ENCODE assay signal across 1 cellular context in the genomic region with DNA sequence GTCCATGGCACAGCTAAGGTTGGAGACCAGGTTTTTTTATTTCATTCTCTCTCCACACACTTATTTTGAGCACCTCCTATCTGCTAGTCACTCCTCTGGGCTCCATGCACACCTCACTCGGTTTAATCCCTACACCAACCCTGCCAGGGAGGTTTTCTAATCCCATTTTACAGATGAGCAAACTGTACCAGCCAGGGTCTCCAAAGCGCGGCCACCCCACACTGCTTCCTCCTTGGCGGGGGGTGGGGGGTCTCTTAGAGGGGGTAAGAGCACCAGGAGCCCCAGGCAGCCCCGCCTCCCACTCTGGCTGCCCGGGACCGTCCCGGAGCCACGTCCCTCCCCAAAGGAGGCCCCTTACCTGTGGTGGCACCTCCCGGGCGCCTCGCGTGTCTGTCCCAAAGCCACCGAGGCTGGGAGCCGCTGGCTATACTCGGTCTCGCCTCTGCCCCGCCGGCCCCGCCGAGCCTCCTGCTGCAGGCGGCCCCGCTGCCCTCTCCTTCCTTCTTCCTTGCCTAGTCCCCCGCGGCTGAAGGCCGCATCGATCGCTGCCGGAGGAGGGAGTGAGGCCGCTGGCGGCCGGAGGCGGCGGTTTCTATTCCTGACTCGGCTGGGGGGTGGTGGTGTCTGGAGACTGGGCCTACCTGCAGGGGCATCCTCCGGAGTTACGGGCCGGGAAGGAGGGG.
A peak's percentile ranks its signal among the peaks of the same experiment; 100 is the strongest.
TF ChIP-seq lines count a peak whose summit lies in the region.

A gene with protein sequence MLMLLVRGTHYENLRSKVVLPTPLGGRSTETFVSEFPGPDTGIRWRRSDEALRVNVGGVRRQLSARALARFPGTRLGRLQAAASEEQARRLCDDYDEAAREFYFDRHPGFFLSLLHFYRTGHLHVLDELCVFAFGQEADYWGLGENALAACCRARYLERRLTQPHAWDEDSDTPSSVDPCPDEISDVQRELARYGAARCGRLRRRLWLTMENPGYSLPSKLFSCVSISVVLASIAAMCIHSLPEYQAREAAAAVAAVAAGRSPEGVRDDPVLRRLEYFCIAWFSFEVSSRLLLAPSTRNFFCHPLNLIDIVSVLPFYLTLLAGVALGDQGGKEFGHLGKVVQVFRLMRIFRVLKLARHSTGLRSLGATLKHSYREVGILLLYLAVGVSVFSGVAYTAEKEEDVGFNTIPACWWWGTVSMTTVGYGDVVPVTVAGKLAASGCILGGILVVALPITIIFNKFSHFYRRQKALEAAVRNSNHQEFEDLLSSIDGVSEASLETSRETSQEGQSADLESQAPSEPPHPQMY (minus strand): TSS at position 565 of the 683 bp plus-strand sequence. CDS start 1,891 bp downstream, outside the sequence.

TF ChIP-seq in HepG2, 621 proteins besides CTCF, POLR2A, EP300 and RAD21 (continued from another document):
- TF ChIP-seq, protein P1, sequence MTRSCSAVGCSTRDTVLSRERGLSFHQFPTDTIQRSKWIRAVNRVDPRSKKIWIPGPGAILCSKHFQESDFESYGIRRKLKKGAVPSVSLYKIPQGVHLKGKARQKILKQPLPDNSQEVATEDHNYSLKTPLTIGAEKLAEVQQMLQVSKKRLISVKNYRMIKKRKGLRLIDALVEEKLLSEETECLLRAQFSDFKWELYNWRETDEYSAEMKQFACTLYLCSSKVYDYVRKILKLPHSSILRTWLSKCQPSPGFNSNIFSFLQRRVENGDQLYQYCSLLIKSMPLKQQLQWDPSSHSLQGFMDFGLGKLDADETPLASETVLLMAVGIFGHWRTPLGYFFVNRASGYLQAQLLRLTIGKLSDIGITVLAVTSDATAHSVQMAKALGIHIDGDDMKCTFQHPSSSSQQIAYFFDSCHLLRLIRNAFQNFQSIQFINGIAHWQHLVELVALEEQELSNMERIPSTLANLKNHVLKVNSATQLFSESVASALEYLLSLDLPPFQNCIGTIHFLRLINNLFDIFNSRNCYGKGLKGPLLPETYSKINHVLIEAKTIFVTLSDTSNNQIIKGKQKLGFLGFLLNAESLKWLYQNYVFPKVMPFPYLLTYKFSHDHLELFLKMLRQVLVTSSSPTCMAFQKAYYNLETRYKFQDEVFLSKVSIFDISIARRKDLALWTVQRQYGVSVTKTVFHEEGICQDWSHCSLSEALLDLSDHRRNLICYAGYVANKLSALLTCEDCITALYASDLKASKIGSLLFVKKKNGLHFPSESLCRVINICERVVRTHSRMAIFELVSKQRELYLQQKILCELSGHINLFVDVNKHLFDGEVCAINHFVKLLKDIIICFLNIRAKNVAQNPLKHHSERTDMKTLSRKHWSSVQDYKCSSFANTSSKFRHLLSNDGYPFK (CRISPR knock-in tag; IDR thresholded peaks at IDR 0.05; ENCODE audit: borderline replicate concordance), result peak; percentile 67; the same call in 1 of the 2 replicates
- peak; percentile 62 for TF ChIP-seq HNRNPLL (IDR thresholded peaks at IDR 0.05; ENCODE audit: low read depth, low read length, poor library complexity, severe bottlenecking)
- 0 out of 2 replicates have a peak, but pooled peaks have one; percentile 44 for TF ChIP-seq CBX2 (IDR thresholded peaks at IDR 0.05; ENCODE audit: low read depth, low read length)
- TF ChIP-seq CBX2 (CRISPR knock-in tag; IDR thresholded peaks at IDR 0.05; ENCODE audit: low read depth), result no peak
- TF ChIP-seq ZFY (CRISPR knock-in tag; IDR thresholded peaks at IDR 0.05), result peak; percentile 42; the same call in 1 of the 2 replicates
- TF ChIP-seq ZBTB7B (CRISPR knock-in tag; IDR thresholded peaks at IDR 0.05), result 0 out of 2 replicates have a peak, but pooled peaks have one; percentile 31
- 0 out of 2 replicates have a peak, but pooled peaks have one; percentile 29 for TF ChIP-seq IRF2 (CRISPR knock-in tag; IDR thresholded peaks at IDR 0.05)
- TF ChIP-seq KMT2B (CRISPR knock-in tag; IDR thresholded peaks at IDR 0.05), result 0 out of 2 replicates have a peak, but pooled peaks have one; percentile 25
- TF ChIP-seq ETV5 (CRISPR knock-in tag; IDR thresholded peaks at IDR 0.05; ENCODE audit: borderline replicate concordance), result peak; percentile 30; the same call in 1 of the 2 replicates
- no peak for TF ChIP-seq MZF1 (CRISPR knock-in tag; IDR thresholded peaks at IDR 0.05; ENCODE audit: borderline replicate concordance)
- 0 out of 2 replicates have a peak, but pooled peaks have one; percentile 13 for TF ChIP-seq ZMYM4 (CRISPR knock-in tag; IDR thresholded peaks at IDR 0.05)
- 0 out of 2 replicates have a peak, but pooled peaks have one; percentile 24 for TF ChIP-seq ATF7-NPFF (CRISPR knock-in tag; IDR thresholded peaks at IDR 0.05; ENCODE audit: low read depth)
- 0 out of 4 replicates have a peak, but pooled peaks of 1 of the 2 experiments have one; percentile 33 for TF ChIP-seq KLF16 (CRISPR knock-in tag; IDR thresholded peaks at IDR 0.05)
- TF ChIP-seq PRDM4 (CRISPR knock-in tag; IDR thresholded peaks at IDR 0.05; ENCODE audit: borderline replicate concordance), result no peak
- TF ChIP-seq ZNF275 (CRISPR knock-in tag; IDR thresholded peaks at IDR 0.05; ENCODE audit: borderline replicate concordance), result no peak
- peak; percentile 82 for TF ChIP-seq MTF2 (CRISPR knock-in tag; IDR thresholded peaks at IDR 0.05; ENCODE audit: borderline replicate concordance)
- TF ChIP-seq RARA (CRISPR knock-in tag; IDR thresholded peaks at IDR 0.05), result 0 out of 2 replicates have a peak, but pooled peaks have one; percentile 13
- TF ChIP-seq CBX1 (IDR thresholded peaks at IDR 0.05; ENCODE audit: low read depth), result no peak
- peak; percentile 20; the same call in 1 of the 2 replicates for TF ChIP-seq ELF1 (CRISPR knock-in tag; IDR thresholded peaks at IDR 0.05)
- TF ChIP-seq YEATS2 (CRISPR knock-in tag; IDR thresholded peaks at IDR 0.05; ENCODE audit: borderline replicate concordance), result peak; percentile 41; the same call in 1 of the 2 replicates
- 0 out of 2 replicates have a peak, but pooled peaks have one; percentile 27 for TF ChIP-seq GATAD1 (CRISPR knock-in tag; IDR thresholded peaks at IDR 0.05)
- TF ChIP-seq ZNF326 (CRISPR knock-in tag; IDR thresholded peaks at IDR 0.05; ENCODE audit: borderline replicate concordance), result no peak
- TF ChIP-seq MED8 (CRISPR knock-in tag; IDR thresholded peaks at IDR 0.05; ENCODE audit: insufficient replicate concordance), result no peak
- TF ChIP-seq ZNF629 (CRISPR knock-in tag; conservative IDR thresholded peaks at IDR 0.05), result peak; percentile 82
- TF ChIP-seq SALL1 (CRISPR knock-in tag; IDR thresholded peaks at IDR 0.05), result peak; percentile 61
- 0 out of 2 replicates have a peak, but pooled peaks have one; percentile 32 for TF ChIP-seq ZMAT3 (CRISPR knock-in tag; conservative IDR thresholded peaks at IDR 0.05)
- TF ChIP-seq RBM39 (IDR thresholded peaks at IDR 0.05; ENCODE audit: low read depth, low read length, poor library complexity, severe bottlenecking), result peak; percentile 27
- peak; percentile 52 for TF ChIP-seq ARID5B (CRISPR knock-in tag; IDR thresholded peaks at IDR 0.05)
